1 cellular context compared by ENCODE assay signal in genomic region chr1:94422115-94422820, GRCh38.
TF ChIP-seq lines count a peak whose summit lies in the region.

No MANE protein-coding gene starts in this region.

TF ChIP-seq in HepG2, 621 proteins besides CTCF, POLR2A, EP300 and RAD21 (continued from another document and continues in another):
- no peak for TF ChIP-seq CENPBD1 (CRISPR knock-in tag; IDR thresholded peaks at IDR 0.05; ENCODE audit: borderline replicate concordance, low read depth)
- TF ChIP-seq KLF13 (CRISPR knock-in tag; IDR thresholded peaks at IDR 0.05), result no peak
- TF ChIP-seq DMTF1 (CRISPR knock-in tag; IDR thresholded peaks at IDR 0.05), result no peak
- TF ChIP-seq RERE (CRISPR knock-in tag; IDR thresholded peaks at IDR 0.05; ENCODE audit: low read depth), result no peak
- TF ChIP-seq KAT8 (CRISPR knock-in tag; IDR thresholded peaks at IDR 0.05), result no peak
- TF ChIP-seq TBX2 (CRISPR knock-in tag; IDR thresholded peaks at IDR 0.05; ENCODE audit: borderline replicate concordance), result peak; percentile 31; the same call in 1 of the 2 replicates
- no peak for TF ChIP-seq MLXIP (CRISPR knock-in tag; IDR thresholded peaks at IDR 0.05; ENCODE audit: borderline replicate concordance)
- no peak for TF ChIP-seq ZNF564 (CRISPR knock-in tag; IDR thresholded peaks at IDR 0.05)
- TF ChIP-seq ZNF10 (CRISPR knock-in tag; IDR thresholded peaks at IDR 0.05; ENCODE audit: borderline replicate concordance, low read depth), result no peak
- no peak for TF ChIP-seq ZNF724P (CRISPR knock-in tag; IDR thresholded peaks at IDR 0.05; ENCODE audit: borderline replicate concordance)
- TF ChIP-seq BRCA1 (CRISPR knock-in tag; IDR thresholded peaks at IDR 0.05), result no peak
- peak; percentile 36 for TF ChIP-seq XRCC5 (optimal IDR thresholded peaks at IDR 0.05; ENCODE audit: low read length)
- TF ChIP-seq ZMYM4 (CRISPR knock-in tag; IDR thresholded peaks at IDR 0.05), result peak; percentile 36
- TF ChIP-seq ZNF335 (CRISPR knock-in tag; IDR thresholded peaks at IDR 0.05), result peak; percentile 14; the same call in 1 of the 2 replicates
- TF ChIP-seq ZNF720 (CRISPR knock-in tag; IDR thresholded peaks at IDR 0.05), result no peak
- TF ChIP-seq TFAP4 (IDR thresholded peaks at IDR 0.05; ENCODE audit: borderline replicate concordance, low read depth), result peak; percentile 16; the same call in 1 of the 2 replicates
- TF ChIP-seq PBX2 (CRISPR knock-in tag; IDR thresholded peaks at IDR 0.05), result no peak
- TF ChIP-seq PAXIP1 (CRISPR knock-in tag; conservative IDR thresholded peaks at IDR 0.05), result no peak
- no peak for TF ChIP-seq GPBP1L1 (CRISPR knock-in tag; IDR thresholded peaks at IDR 0.05)
- TF ChIP-seq THAP9 (CRISPR knock-in tag; IDR thresholded peaks at IDR 0.05; ENCODE audit: borderline replicate concordance), result no peak
- no peak for TF ChIP-seq IRX3 (CRISPR knock-in tag; IDR thresholded peaks at IDR 0.05; ENCODE audit: borderline replicate concordance, low read depth)
- no peak for TF ChIP-seq CBX5 (CRISPR knock-in tag; IDR thresholded peaks at IDR 0.05; ENCODE audit: borderline replicate concordance)
- no peak for TF ChIP-seq WIZ (CRISPR knock-in tag; IDR thresholded peaks at IDR 0.05)
- TF ChIP-seq ZNF580 (CRISPR knock-in tag; IDR thresholded peaks at IDR 0.05; ENCODE audit: borderline replicate concordance, low read depth), result 0 out of 2 replicates have a peak, but pooled peaks have one; percentile 37
- TF ChIP-seq ZBTB7A (CRISPR knock-in tag; IDR thresholded peaks at IDR 0.05), result no peak
